Comparison of ENCODE assay signal across 11 cellular contexts in the genomic region with DNA sequence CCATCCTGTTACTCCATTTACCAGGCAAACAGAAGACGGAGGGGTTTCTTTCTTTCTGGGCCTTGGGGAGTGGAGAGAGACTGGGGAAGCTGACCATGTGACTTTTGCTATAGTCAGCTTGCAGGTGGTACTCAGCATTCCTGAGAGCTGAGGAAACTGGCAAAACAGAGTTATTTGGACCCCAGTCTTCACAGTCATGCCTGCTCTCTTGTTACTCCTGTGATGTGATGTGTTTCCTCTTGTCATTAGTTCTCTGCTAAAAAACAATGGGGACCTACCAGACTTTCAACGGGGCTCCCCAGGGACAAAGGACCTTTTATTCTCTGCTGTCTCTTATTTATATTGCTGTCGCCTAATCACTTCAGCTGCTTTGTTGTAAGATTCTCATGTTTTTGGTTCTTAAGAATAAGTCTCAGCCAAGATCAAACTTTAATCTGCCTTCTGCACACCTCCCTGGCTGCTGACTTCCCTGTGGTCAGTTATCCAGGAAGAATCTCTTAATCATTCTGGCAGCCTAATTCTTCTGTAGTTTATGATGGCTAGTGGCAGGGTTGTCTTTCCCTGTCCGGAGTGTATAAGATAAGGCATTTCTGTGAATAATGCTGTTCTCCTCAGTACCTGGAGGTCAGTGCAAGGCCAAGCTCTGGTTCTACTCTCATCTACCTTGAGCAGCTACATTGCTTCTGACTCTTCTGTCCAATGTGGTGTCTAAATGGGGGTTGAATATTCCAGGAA. TPM values are rescaled to one million over a fixed set of nuclear protein-coding genes. Genes with fewer than 3 reads are reported as not detected.
DNase-seq lines count a peak whose midpoint lies in the region; ATAC-seq and TF ChIP-seq lines count a peak whose summit lies in the region.
"Had no signal": no experiment of that assay in that cellular context is flagged by ENCODE, and none has a peak within 500 bp of the region (broad histone marks: within the 10 kb centered on the region; RNA-seq: fewer than 3 reads in every experiment).

No MANE protein-coding gene starts in this region.

- no peaks in the 10 kb centered on the region for H3K9me3 Mint-ChIP-seq in activated naive CD8-positive, alpha-beta T cell treated with anti-CD3 and anti-CD28 coated beads, Interleukin-2, amount 50 U/mL, for 24 hours
- H3K9me3 Mint-ChIP-seq: activated naive CD8-positive, alpha-beta T cell treated with anti-CD3 and anti-CD28 coated beads for 36 hours had no signal

- H3K4me1 ChIP-seq in SJCRH30: peaks cover 12% of the 10 kb centered on the region
- H3K4me1 ChIP-seq in Peyer's patch: peaks cover 0 to 20% (median 2%) of the 10 kb centered on the region in 4 donors
- peaks cover 0 to 4% of the 10 kb centered on the region in 2 donors for H3K4me1 ChIP-seq in aorta (ENCODE audit: control insufficient read depth in 1 of 2, insufficient read depth in 2 of 2, low read length in 2 of 2)

- TF ChIP-seq CTCF in Peyer's patch (IDR thresholded peaks at IDR 0.05): no peak

- H3K36me3 ChIP-seq in SJCRH30 (peaks cover 20% of the 10 kb centered on the region), Peyer's patch (no peaks in the 10 kb centered on the region), aorta (ENCODE audit: control insufficient read depth in 1 of 2, insufficient read depth in 2 of 2, low read length in 1 of 2) (peaks cover 0 to 4% of the 10 kb centered on the region in 2 donors)

- H3K27me3 ChIP-seq in SJCRH30: no peaks in the 10 kb centered on the region
- H3K27me3 ChIP-seq in Peyer's patch: no peaks in the 10 kb centered on the region
- no peaks in the 10 kb centered on the region for H3K27me3 ChIP-seq in aorta (ENCODE audit: control insufficient read depth in 1 of 2, insufficient read depth in 2 of 2, low read length in 1 of 2)

- H3K36me3 Mint-ChIP-seq in activated naive CD8-positive, alpha-beta T cell treated with anti-CD3 and anti-CD28 coated beads, Interleukin-2, amount 50 U/mL, for 24 hours (ENCODE audit: low read depth): peaks cover 4% of the 10 kb centered on the region

- H3K27ac Mint-ChIP-seq in activated naive CD8-positive, alpha-beta T cell treated with anti-CD3 and anti-CD28 coated beads, Interleukin-2, amount 50 U/mL, for 24 hours: no peak overlapping the region
- H3K27ac Mint-ChIP-seq: activated naive CD8-positive, alpha-beta T cell treated with anti-CD3 and anti-CD28 coated beads for 36 hours had no signal

- peaks cover 5% of the 10 kb centered on the region for H3K27me3 Mint-ChIP-seq in activated naive CD8-positive, alpha-beta T cell treated with anti-CD3 and anti-CD28 coated beads, Interleukin-2, amount 50 U/mL, for 24 hours
- H3K27me3 Mint-ChIP-seq: activated naive CD8-positive, alpha-beta T cell treated with anti-CD3 and anti-CD28 coated beads for 36 hours had no signal

- H3K4me3 ChIP-seq in SJCRH30: no peak overlapping the region
- peak overlapping the region in 1 of 4 donors; percentile 8 for H3K4me3 ChIP-seq in Peyer's patch
- H3K4me3 ChIP-seq in aorta (ENCODE audit: low read length in 2 of 2): peak overlapping the region in 1 of 2 donors; percentile 24

- 16 to 17% methylated on average over 4 of the region's 4 CpGs for WGBS in aorta, 2 donors

- ATAC-seq in HG02885 (IDR thresholded peaks at IDR 0.05; ENCODE audit: poor library complexity, unreplicated experiment) (no peak), aorta (ENCODE audit: low FRiP score) (no peak)
- no peak for ATAC-seq in activated naive CD8-positive, alpha-beta T cell treated with anti-CD3 and anti-CD28 coated beads, Interleukin-2, amount 50 U/mL, for 24 hours

- no peak overlapping the region for H3K4me3 Mint-ChIP-seq in activated naive CD8-positive, alpha-beta T cell treated with anti-CD3 and anti-CD28 coated beads, Interleukin-2, amount 50 U/mL, for 24 hours
- H3K4me3 Mint-ChIP-seq: activated naive CD8-positive, alpha-beta T cell treated with anti-CD3 and anti-CD28 coated beads for 36 hours had no signal

- peaks cover 23% of the 10 kb centered on the region for H3K4me1 Mint-ChIP-seq in activated naive CD8-positive, alpha-beta T cell treated with anti-CD3 and anti-CD28 coated beads, Interleukin-2, amount 50 U/mL, for 24 hours

- peak; percentile 40 for DNase-seq in Daoy (ENCODE audit: low read depth)
- peak; percentile 28 to 54 for DNase-seq in SJCRH30
- DNase-seq in foreskin melanocyte: peak; percentile 38
- DNase-seq in pons (ENCODE audit: low spot score): peak; percentile 92
- no peak for DNase-seq in Peyer's patch
- DNase-seq in activated naive CD8-positive, alpha-beta T cell treated with anti-CD3 and anti-CD28 coated beads, Interleukin-2, amount 50 U/mL, for 24 hours: no peak
- DNase-seq in aorta: no peak
- DNase-seq: activated CD4-positive, alpha-beta T cell treated with anti-CD3 and anti-CD28 coated beads, Interleukin-2, amount 50 U/mL, for 48 hours; activated naive CD8-positive, alpha-beta T cell treated with anti-CD3 and anti-CD28 coated beads for 36 hours; NCI-H345 had no signal

- intact Hi-C loops in aorta (cut with DNase I): no loop called here

- H3K9me3 ChIP-seq in SJCRH30 (replicated peaks) (no peaks in the 10 kb centered on the region; the same call in 1 of the 2 replicates), Peyer's patch (no peaks in the 10 kb centered on the region), aorta (ENCODE audit: control insufficient read depth, low read length) (no peaks in the 10 kb centered on the region)

- TF ChIP-seq POLR2A in Peyer's patch (IDR thresholded peaks at IDR 0.05): no peak

- peak overlapping the region; percentile 4; the same call in 1 of the 2 replicates for H3K27ac ChIP-seq in SJCRH30
- H3K27ac ChIP-seq in Peyer's patch: no peak overlapping the region
- H3K27ac ChIP-seq in aorta (ENCODE audit: low read depth in 1 of 2, low read length in 2 of 2): peak overlapping the region in 1 of 2 donors; percentile 59

RNA-seq across cellular contexts. Expression of a gene that starts 8.8 kb away (rescaled TPM):
- total RNA-seq in Daoy (2014; rRNA removed; shearing (Covaris generic)): 0.80 and 1.2 TPM in 2 replicates
- 11.0 and 15.2 TPM in 2 replicates for total RNA-seq in SJCRH30 (2014; rRNA removed; shearing (Covaris generic))
- total RNA-seq in Peyer's patch (100 to 1,000 TPM in 1 of 4 donors, 10 to 100 TPM in 2, 1 to 10 TPM in 1; 4.2 to 153 (median 20.4) TPM), aorta (10 to 100 TPM; 38.7 to 65.8 TPM)
- polyA plus RNA-seq in aorta: 10 to 100 TPM in 1 of 2 donors, 1 to 10 TPM in 1; 3.3 to 14.2 TPM

RNA-seq across cellular contexts. Expression of a gene that starts 35.6 kb away (rescaled TPM):
- total RNA-seq in Daoy (2014; rRNA removed; shearing (Covaris generic)): 55.5 and 69.5 TPM in 2 replicates
- 54.7 and 59.2 TPM in 2 replicates for total RNA-seq in SJCRH30 (2014; rRNA removed; shearing (Covaris generic))
- total RNA-seq in Peyer's patch (10 to 100 TPM; 12.9 to 21.9 (median 15.1) TPM), aorta (10 to 100 TPM; 16.0 to 21.9 TPM)
- polyA plus RNA-seq in aorta: 10 to 100 TPM in 1 of 2 donors, 1 to 10 TPM in 1; 7.3 to 14.7 TPM

RNA-seq across cellular contexts. Expression of a gene that starts 35.6 kb away (rescaled TPM):
- 12.1 and 13.3 TPM in 2 replicates for total RNA-seq in Daoy (2014; rRNA removed; shearing (Covaris generic))
- total RNA-seq in SJCRH30 (2014; rRNA removed; shearing (Covaris generic)): 23.8 and 26.4 TPM in 2 replicates
- total RNA-seq in Peyer's patch: 10 to 100 TPM; 22.4 to 38.1 (median 33.1) TPM
- 10 to 100 TPM; 16.8 to 20.8 TPM for total RNA-seq in aorta
- 10 to 100 TPM in 1 of 2 donors, 1 to 10 TPM in 1; 5.1 to 10.2 TPM for polyA plus RNA-seq in aorta

Comparison
In these comparisons a context has a peak if more than half of its experiments do, and no peak if none do; other contexts are left out.
1. DNase-seq: peak in Daoy (single experiment), SJCRH30 (2 of 2), foreskin melanocyte (single experiment) and pons (single experiment); none in Peyer's patch (0 of 3), activated naive CD8-positive, alpha-beta T cell treated with anti-CD3 and anti-CD28 coated beads, Interleukin-2, amount 50 U/mL, for 24 hours (single experiment) and aorta (0 of 2).